ENCODE assay signal across 3 cellular contexts in genomic region chr15:32122013-32122412, GRCh38.
"Had no signal": no experiment of that assay in that cellular context is flagged by ENCODE, and none has a peak within 500 bp of the region (broad histone marks: within the 10 kb centered on the region; RNA-seq: fewer than 3 reads in every experiment).

No MANE protein-coding gene starts in this region.

- H3K4me3 ChIP-seq: GM12878 had no signal

- ATAC-seq: GM12878 had no signal

- DNase-seq: GDM1, GF-D8 had no signal
